21 cellular contexts compared by ENCODE assay signal in the genomic region with DNA sequence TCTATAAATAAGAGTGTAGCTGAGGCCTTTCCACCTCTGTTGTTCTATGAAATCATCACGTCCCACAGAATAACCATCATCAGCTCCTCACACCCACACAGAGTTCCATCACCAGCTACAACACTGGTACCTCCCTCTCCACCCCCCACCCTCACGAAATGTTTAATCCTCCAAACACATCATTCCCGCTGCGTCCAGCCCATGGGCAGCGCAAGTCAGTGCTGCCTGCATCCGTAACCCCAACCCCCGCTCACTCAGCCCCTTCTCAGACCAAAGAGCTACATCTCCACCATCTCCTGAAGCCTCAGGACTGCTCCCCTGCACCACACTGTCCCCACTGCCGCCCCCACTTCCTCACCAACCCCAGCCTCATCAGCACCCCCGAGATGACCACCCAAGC. TPM values are rescaled to one million over a fixed set of nuclear protein-coding genes. Genes with fewer than 3 reads are reported as not detected.
DNase-seq lines count a peak whose midpoint lies in the region; ATAC-seq and TF ChIP-seq lines count a peak whose summit lies in the region.
"Had no signal": no experiment of that assay in that cellular context is flagged by ENCODE, and none has a peak within 500 bp of the region (broad histone marks: within the 10 kb centered on the region; RNA-seq: fewer than 3 reads in every experiment).

No MANE protein-coding gene starts in this region.

- no peak for DNase-seq in activated naive CD4-positive, alpha-beta T cell treated with anti-CD3 and anti-CD28 coated beads, Interleukin-2, amount 50 U/mL, for 16 hours
- no peak for DNase-seq in activated CD8-positive, alpha-beta T cell treated with anti-CD3 and anti-CD28 coated beads, Interleukin-2, amount 10 ng/mL, durations not matched to agents 7 days and 5 days
- DNase-seq in stimulated activated effector memory CD8-positive, alpha-beta T cell treated with anti-CD3 and anti-CD28 coated beads, Interleukin-12 subunit alpha, Interleukin-12 subunit beta, amount 100 ng/mL, for 72 hours (ENCODE audit: low spot score in 2 of 2): no peak
- DNase-seq in suprapubic skin (ENCODE audit: low spot score in 2 of 2): no peak
- DNase-seq in lower leg skin (ENCODE audit: low spot score in 2 of 2): no peak
- no peak for DNase-seq in HuH-7.5 (ENCODE audit: low spot score)
- DNase-seq: activated B cell treated with CpG ODN at 0.5 μM for 24 hours, activated gamma-delta T cell, Calu3, GF-D8, hippocampal formation, kidney glomerular epithelial cell, MM.1S, NCI-H1930, NCI-H524, ovary, PC-9 had no signal

- peaks cover 20% of the 10 kb centered on the region for H3K36me3 Mint-ChIP-seq in activated naive CD4-positive, alpha-beta T cell treated with anti-CD3 and anti-CD28 coated beads, Interleukin-2, amount 50 U/mL, for 24 hours
- H3K36me3 Mint-ChIP-seq in activated CD8-positive, alpha-beta T cell treated with anti-CD3 and anti-CD28 coated beads, Interleukin-2, amount 10 ng/mL, durations not matched to agents 7 days and 5 days (ENCODE audit: low read depth): peaks cover 29% of the 10 kb centered on the region
- peaks cover 69% of the 10 kb centered on the region for H3K36me3 Mint-ChIP-seq in brain
- peaks cover 22% of the 10 kb centered on the region for H3K36me3 Mint-ChIP-seq in stimulated activated effector memory CD8-positive, alpha-beta T cell treated with anti-CD3 and anti-CD28 coated beads, Interleukin-12 subunit alpha, Interleukin-12 subunit beta, amount 100 ng/mL, for 72 hours

- H3K27ac ChIP-seq in suprapubic skin: no peak overlapping the region
- H3K27ac ChIP-seq: ovary, PC-9 had no signal

- POLR2A ChIA-PET in activated CD8-positive, alpha-beta T cell treated with anti-CD3 and anti-CD28 coated beads, Interleukin-2, amount 10 ng/mL, durations not matched to agents 7 days and 5 days (lab: Charles Lee): interaction anchor here (0.9 to 3.4 kb wide), 4 partner anchors 9 to 46 kb away, joined by 3 to 27 read pairs (median 8); no protein-coding TSS in a partner anchor

- WGBS in suprapubic skin: 89% methylated on average over 9 of the region's 9 CpGs
- WGBS in lower leg skin, 2 donors: 88 to 91% methylated on average over 9 of the region's 9 CpGs

- no peaks in the 10 kb centered on the region for H3K27me3 ChIP-seq in suprapubic skin
- H3K27me3 ChIP-seq: ovary had no signal

- H3K4me3 Mint-ChIP-seq in activated naive CD4-positive, alpha-beta T cell treated with anti-CD3 and anti-CD28 coated beads, Interleukin-2, amount 50 U/mL, for 24 hours: peak overlapping the region; percentile 75
- peak overlapping the region; percentile 10 for H3K4me3 Mint-ChIP-seq in activated CD8-positive, alpha-beta T cell treated with anti-CD3 and anti-CD28 coated beads, Interleukin-2, amount 10 ng/mL, durations not matched to agents 7 days and 5 days
- no peak overlapping the region for H3K4me3 Mint-ChIP-seq in brain
- peak overlapping the region; percentile 75 for H3K4me3 Mint-ChIP-seq in stimulated activated effector memory CD8-positive, alpha-beta T cell treated with anti-CD3 and anti-CD28 coated beads, Interleukin-12 subunit alpha, Interleukin-12 subunit beta, amount 100 ng/mL, for 72 hours
- H3K4me3 Mint-ChIP-seq: activated B cell treated with CpG ODN at 0.5 μM for 24 hours had no signal

- H3K36me3 ChIP-seq in suprapubic skin: peaks cover 4% of the 10 kb centered on the region
- H3K36me3 ChIP-seq: ovary had no signal

- H3K27me3 Mint-ChIP-seq in activated naive CD4-positive, alpha-beta T cell treated with anti-CD3 and anti-CD28 coated beads, Interleukin-2, amount 50 U/mL, for 24 hours: no peaks in the 10 kb centered on the region
- no peaks in the 10 kb centered on the region for H3K27me3 Mint-ChIP-seq in activated CD8-positive, alpha-beta T cell treated with anti-CD3 and anti-CD28 coated beads, Interleukin-2, amount 10 ng/mL, durations not matched to agents 7 days and 5 days (ENCODE audit: low read depth)
- H3K27me3 Mint-ChIP-seq in brain: no peaks in the 10 kb centered on the region
- H3K27me3 Mint-ChIP-seq: activated B cell treated with CpG ODN at 0.5 μM for 24 hours had no signal

- CTCF ChIA-PET in activated CD8-positive, alpha-beta T cell treated with anti-CD3 and anti-CD28 coated beads, Interleukin-2, amount 10 ng/mL, durations not matched to agents 7 days and 5 days (lab: Charles Lee): interaction anchor here (1.1 to 2.3 kb wide), 3 partner anchors 13 to 342 kb away, joined by 3 to 11 read pairs (median 9); no protein-coding TSS in a partner anchor

- no peak for TF ChIP-seq EP300 in suprapubic skin (IDR thresholded peaks at IDR 0.05)

- intact Hi-C loops in lower leg skin (cut with DNase I; ENCODE audit: low total_unique reads): no loop called here

- peaks cover 6% of the 10 kb centered on the region for H3K9me3 ChIP-seq in suprapubic skin
- H3K9me3 ChIP-seq: ovary had no signal

- peaks cover 73% of the 10 kb centered on the region for H3K4me1 Mint-ChIP-seq in activated naive CD4-positive, alpha-beta T cell treated with anti-CD3 and anti-CD28 coated beads, Interleukin-2, amount 50 U/mL, for 24 hours
- H3K4me1 Mint-ChIP-seq in activated CD8-positive, alpha-beta T cell treated with anti-CD3 and anti-CD28 coated beads, Interleukin-2, amount 10 ng/mL, durations not matched to agents 7 days and 5 days (ENCODE audit: low read depth): peaks cover 35% of the 10 kb centered on the region
- H3K4me1 Mint-ChIP-seq in brain: peaks cover 32% of the 10 kb centered on the region
- H3K4me1 Mint-ChIP-seq in stimulated activated effector memory CD8-positive, alpha-beta T cell treated with anti-CD3 and anti-CD28 coated beads, Interleukin-12 subunit alpha, Interleukin-12 subunit beta, amount 100 ng/mL, for 72 hours: peaks cover 62% of the 10 kb centered on the region

- H3K9me3 Mint-ChIP-seq in activated naive CD4-positive, alpha-beta T cell treated with anti-CD3 and anti-CD28 coated beads, Interleukin-2, amount 50 U/mL, for 24 hours: peaks cover 6% of the 10 kb centered on the region
- peaks cover 4% of the 10 kb centered on the region for H3K9me3 Mint-ChIP-seq in activated CD8-positive, alpha-beta T cell treated with anti-CD3 and anti-CD28 coated beads, Interleukin-2, amount 10 ng/mL, durations not matched to agents 7 days and 5 days (ENCODE audit: insufficient read depth)
- peaks cover 13 to 29% (median 14%) of the 10 kb centered on the region in 5 experiments for H3K9me3 Mint-ChIP-seq in brain
- H3K9me3 Mint-ChIP-seq in stimulated activated effector memory CD8-positive, alpha-beta T cell treated with anti-CD3 and anti-CD28 coated beads, Interleukin-12 subunit alpha, Interleukin-12 subunit beta, amount 100 ng/mL, for 72 hours: peaks cover 10% of the 10 kb centered on the region

- no peak for TF ChIP-seq POLR2A in suprapubic skin (IDR thresholded peaks at IDR 0.05)
- no peak for TF ChIP-seq POLR2A in lower leg skin (IDR thresholded peaks at IDR 0.05)

- H3K4me3 ChIP-seq in suprapubic skin (no peak overlapping the region), lower leg skin (ENCODE audit: low read depth, poor library complexity, severe bottlenecking) (no peak overlapping the region)
- H3K4me3 ChIP-seq: ovary, PC-9 had no signal

- peaks cover 24% of the 10 kb centered on the region for H3K4me1 ChIP-seq in suprapubic skin

- TF ChIP-seq CTCF in brain (conservative IDR thresholded peaks at IDR 0.05) (no peak), suprapubic skin (IDR thresholded peaks at IDR 0.05) (no peak), lower leg skin (IDR thresholded peaks at IDR 0.05) (no peak)

- H3K27ac Mint-ChIP-seq in activated naive CD4-positive, alpha-beta T cell treated with anti-CD3 and anti-CD28 coated beads, Interleukin-2, amount 50 U/mL, for 24 hours: peak overlapping the region; percentile 80
- peak overlapping the region; percentile 86 for H3K27ac Mint-ChIP-seq in activated CD8-positive, alpha-beta T cell treated with anti-CD3 and anti-CD28 coated beads, Interleukin-2, amount 10 ng/mL, durations not matched to agents 7 days and 5 days
- peak overlapping the region in 3 of 5 experiments; percentile 19 to 58 (median 28) for H3K27ac Mint-ChIP-seq in brain
- H3K27ac Mint-ChIP-seq in stimulated activated effector memory CD8-positive, alpha-beta T cell treated with anti-CD3 and anti-CD28 coated beads, Interleukin-12 subunit alpha, Interleukin-12 subunit beta, amount 100 ng/mL, for 72 hours: peak overlapping the region; percentile 92
- H3K27ac Mint-ChIP-seq: activated B cell treated with CpG ODN at 0.5 μM for 24 hours had no signal

- ATAC-seq in activated CD8-positive, alpha-beta T cell treated with anti-CD3 and anti-CD28 coated beads, Interleukin-2, amount 10 ng/mL, durations not matched to agents 7 days and 5 days: no peak
- ATAC-seq in stimulated activated effector memory CD8-positive, alpha-beta T cell treated with anti-CD3 and anti-CD28 coated beads, Interleukin-12 subunit alpha, Interleukin-12 subunit beta, amount 100 ng/mL, for 72 hours: peak; percentile 65
- ATAC-seq: HCT116, SK-N-SH treated with all-trans-retinoic acid at 6 μM for 48 hours had no signal

RNA-seq across cellular contexts. Expression of a gene that starts 19.4 kb away (rescaled TPM):
- total RNA-seq in activated CD8-positive, alpha-beta T cell treated with anti-CD3 and anti-CD28 coated beads, Interleukin-2, amount 10 ng/mL, durations not matched to agents 7 days and 5 days: 10 to 100 TPM; 76.4 to 79.8 TPM
- polyA plus RNA-seq in brain (ENCODE audit: insufficient read depth, low read depth, low replicate concordance): 27.7 TPM
- total RNA-seq in suprapubic skin: 10 to 100 TPM in 2 of 4 donors, 1 to 10 TPM in 2; 4.0 to 12.8 (median 9.5) TPM
- total RNA-seq in lower leg skin: 1 to 10 TPM; 4.3 to 7.4 (median 6.9) TPM

Comparison
In these comparisons a context has a peak if more than half of its experiments do, and no peak if none do; other contexts are left out.
1. H3K27ac Mint-ChIP-seq: peak in every context shown above with its lines; median percentile 92 in stimulated activated effector memory CD8-positive, alpha-beta T cell treated with anti-CD3 and anti-CD28 coated beads, Interleukin-12 subunit alpha, Interleukin-12 subunit beta, amount 100 ng/mL, for 72 hours; 86 in activated CD8-positive, alpha-beta T cell treated with anti-CD3 and anti-CD28 coated beads, Interleukin-2, amount 10 ng/mL, durations not matched to agents 7 days and 5 days; 80 in activated naive CD4-positive, alpha-beta T cell treated with anti-CD3 and anti-CD28 coated beads, Interleukin-2, amount 50 U/mL, for 24 hours; 28 in brain.
2. H3K4me3 Mint-ChIP-seq: peak in activated naive CD4-positive, alpha-beta T cell treated with anti-CD3 and anti-CD28 coated beads, Interleukin-2, amount 50 U/mL, for 24 hours (single experiment), activated CD8-positive, alpha-beta T cell treated with anti-CD3 and anti-CD28 coated beads, Interleukin-2, amount 10 ng/mL, durations not matched to agents 7 days and 5 days (single experiment) and stimulated activated effector memory CD8-positive, alpha-beta T cell treated with anti-CD3 and anti-CD28 coated beads, Interleukin-12 subunit alpha, Interleukin-12 subunit beta, amount 100 ng/mL, for 72 hours (single experiment); none in brain (0 of 5).
3. RNA of a gene that starts 19.4 kb away (total RNA-seq): 76.4 to 79.8 TPM in activated CD8-positive, alpha-beta T cell treated with anti-CD3 and anti-CD28 coated beads, Interleukin-2, amount 10 ng/mL, durations not matched to agents 7 days and 5 days; 4.0 to 12.8 TPM in suprapubic skin and 4.3 to 7.4 TPM in lower leg skin; every median in the first group is over 4 times any median in the second.